ENCODE assay signal across 1 cellular context in genomic region chr14:102086972-102087761, GRCh38.
TF ChIP-seq lines count a peak whose summit lies in the region.

HSP90AA1 (minus strand) TSS chr14:102087044; CDS start chr14:102086378, 666 bp downstream.

TF ChIP-seq in SK-N-SH, 30 proteins besides CTCF, POLR2A, EP300 and RAD21 (continued from another document):
- TF ChIP-seq USF1 (IDR thresholded peaks at IDR 0.05; ENCODE audit: borderline replicate concordance, low read depth) (0 out of 2 replicates have a peak, but pooled peaks have one; percentile 23), TCF12 (IDR thresholded peaks at IDR 0.05) (no peak), JUND (IDR thresholded peaks at IDR 0.05) (peak; percentile 27; the same call in 1 of the 2 replicates), USF2 (IDR thresholded peaks at IDR 0.05; ENCODE audit: borderline replicate concordance, low read depth, low read length) (no peak), NFIC (IDR thresholded peaks at IDR 0.05; ENCODE audit: borderline replicate concordance) (peak; percentile 63), FOXM1 (IDR thresholded peaks at IDR 0.05; ENCODE audit: low read depth) (no peak), MAX (IDR thresholded peaks at IDR 0.05; ENCODE audit: low read depth) (peak; percentile 48; the same call in 1 of the 2 replicates)
